ENCODE assay signal across 8 cellular contexts in the genomic region with DNA sequence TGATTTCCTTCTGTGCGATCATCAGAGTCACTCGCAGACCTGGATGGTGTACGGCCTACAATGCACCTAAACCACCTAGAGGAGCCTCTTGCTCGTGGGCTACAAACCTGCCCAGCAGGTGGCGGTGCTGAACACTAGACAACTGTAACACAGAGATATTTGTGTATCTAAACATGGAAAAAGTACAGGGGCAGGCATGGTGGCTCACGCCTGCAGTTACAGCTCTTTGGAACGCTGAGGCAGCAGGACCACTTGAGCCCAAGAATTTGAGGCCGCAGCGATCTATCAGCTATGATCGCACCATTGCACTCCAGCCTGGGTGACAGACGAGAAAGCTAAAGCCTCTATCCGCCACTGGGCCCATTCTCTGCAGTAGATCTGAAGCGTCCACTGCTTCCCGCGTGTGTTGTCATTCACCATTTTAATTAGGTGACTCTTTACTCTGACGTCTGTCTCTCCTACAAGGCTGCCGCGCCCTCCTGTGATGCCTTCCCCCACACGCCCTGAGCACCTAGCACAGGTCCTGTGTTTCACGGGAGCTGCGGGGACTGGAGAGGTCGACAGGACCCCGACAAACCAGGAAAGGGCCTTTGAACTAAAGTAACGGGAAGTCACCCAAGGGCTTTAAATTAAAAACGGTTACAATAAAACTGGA. TPM values are rescaled to one million over a fixed set of nuclear protein-coding genes. Genes with fewer than 3 reads are reported as not detected.
A peak's percentile ranks its signal among the peaks of the same experiment; 100 is the strongest.
DNase-seq lines count a peak whose midpoint lies in the region; ATAC-seq lines count a peak whose summit lies in the region.

No MANE protein-coding gene starts in this region.

- peaks cover 27% of the 10 kb centered on the region for H3K4me1 Mint-ChIP-seq in activated CD4-positive, alpha-beta T cell treated with anti-CD3 and anti-CD28 coated beads, Interleukin-2, amount 10 ng/mL, durations not matched to agents 7 days and 5 days

- peaks cover 34 to 51% of the 10 kb centered on the region in 2 experiments for H3K36me3 ChIP-seq in mesenchymal stem cell (ENCODE audit: control insufficient read depth in 1 of 2, insufficient read depth in 2 of 2, low read depth in 1 of 2, low read length in 2 of 2)

- DNase-seq in NCI-H187 (lab: John Stamatoyannopoulos, UW) (peak; percentile 25 to 30), NCI-H187 treated with DMSO at 0.1 percent for 48 hours (lab: John Stamatoyannopoulos, UW) (no peak), NCI-H2171 (lab: John Stamatoyannopoulos, UW) (peak; percentile 47), ecto neural progenitor cell (ENCODE audit: low spot score) (peak; percentile 65), mesenchymal stem cell (peak; percentile 80)
- peak; percentile 93 for DNase-seq in activated CD4-positive, alpha-beta T cell treated with anti-CD3 and anti-CD28 coated beads, Interleukin-2, amount 10 ng/mL, durations not matched to agents 7 days and 5 days
- DNase-seq in stimulated activated CD8-positive, alpha-beta memory T cell treated with anti-CD3 and anti-CD28 coated beads, Interleukin-15, amount 100 ng/mL, for 48 hours (ENCODE audit: low read depth in 2 of 2) = peak; percentile 66 to 75

- WGBS in mesenchymal stem cell = 11% methylated on average over 25 of the region's 25 CpGs

- H3K4me3 ChIP-seq in mesenchymal stem cell (ENCODE audit: insufficient read depth in 1 of 2, low read depth in 1 of 2, low read length in 2 of 2) = peak overlapping the region; percentile 92 to 95

- H2BK12ac ChIP-seq in mesenchymal stem cell (ENCODE audit: low read length in 2 of 2) = no peak overlapping the region

- no peaks in the 10 kb centered on the region for H3K9me3 ChIP-seq in mesenchymal stem cell (ENCODE audit: control insufficient read depth, low read length)

- H3K4me3 Mint-ChIP-seq in activated CD4-positive, alpha-beta T cell treated with anti-CD3 and anti-CD28 coated beads, Interleukin-2, amount 10 ng/mL, durations not matched to agents 7 days and 5 days = peak overlapping the region; percentile 96

- H2BK15ac ChIP-seq in mesenchymal stem cell (ENCODE audit: low read depth, poor library complexity, severe bottlenecking) = no peak overlapping the region

- peak overlapping the region in 1 of 2 experiments; percentile 91 for H3K18ac ChIP-seq in mesenchymal stem cell (ENCODE audit: low read depth in 1 of 2, low read length in 2 of 2)

- no peaks in the 10 kb centered on the region for H3K9me3 Mint-ChIP-seq in activated CD4-positive, alpha-beta T cell treated with anti-CD3 and anti-CD28 coated beads, Interleukin-2, amount 10 ng/mL, durations not matched to agents 7 days and 5 days

- no peak overlapping the region for H4K91ac ChIP-seq in mesenchymal stem cell (ENCODE audit: low read length)

- H3K27me3 Mint-ChIP-seq in activated CD4-positive, alpha-beta T cell treated with anti-CD3 and anti-CD28 coated beads, Interleukin-2, amount 10 ng/mL, durations not matched to agents 7 days and 5 days = no peaks in the 10 kb centered on the region

- H3K27ac Mint-ChIP-seq in activated CD4-positive, alpha-beta T cell treated with anti-CD3 and anti-CD28 coated beads, Interleukin-2, amount 10 ng/mL, durations not matched to agents 7 days and 5 days = peak overlapping the region; percentile 99

- no peak overlapping the region for H3K27ac ChIP-seq in mesenchymal stem cell (ENCODE audit: low read length, poor library complexity, severe bottlenecking)

- H3K4me1 ChIP-seq in mesenchymal stem cell (ENCODE audit: control insufficient read depth, insufficient read depth, low read depth, low read length) = peaks cover 29% of the 10 kb centered on the region

- H2BK5ac ChIP-seq in mesenchymal stem cell (ENCODE audit: low read depth, low read length, poor library complexity, severe bottlenecking) = no peak overlapping the region

- H2AK5ac ChIP-seq in mesenchymal stem cell (ENCODE audit: low read length, severe bottlenecking) = no peak overlapping the region

- no peak overlapping the region for H3K14ac ChIP-seq in mesenchymal stem cell (ENCODE audit: low read length in 2 of 2)

- CTCF ChIA-PET in activated CD4-positive, alpha-beta T cell treated with anti-CD3 and anti-CD28 coated beads, Interleukin-2, amount 10 ng/mL, durations not matched to agents 7 days and 5 days (lab: Charles Lee) = interaction anchor here (0.7 to 2.1 kb wide), 10 partner anchors 13 to 79 kb away, joined by 3 to 14 read pairs (median 5); a partner anchor contains a TSS

- no peaks in the 10 kb centered on the region for H3K27me3 ChIP-seq in mesenchymal stem cell (ENCODE audit: control insufficient read depth in 1 of 2, insufficient read depth in 1 of 2, low read length in 2 of 2)

- H3K4me2 ChIP-seq in mesenchymal stem cell (ENCODE audit: low read length, poor library complexity, severe bottlenecking) = peak overlapping the region; percentile 80

- no peak overlapping the region for H3K23ac ChIP-seq in mesenchymal stem cell (ENCODE audit: low read length in 2 of 2)

- ATAC-seq in HG02870 (IDR thresholded peaks at IDR 0.05; ENCODE audit: unreplicated experiment) = peak; percentile 37

- H2BK120ac ChIP-seq in mesenchymal stem cell (ENCODE audit: low read depth, low read length) = no peak overlapping the region

- POLR2A ChIA-PET in activated CD4-positive, alpha-beta T cell treated with anti-CD3 and anti-CD28 coated beads, Interleukin-2, amount 10 ng/mL, durations not matched to agents 7 days and 5 days (lab: Charles Lee) = no interaction called here

- H2AFZ ChIP-seq in mesenchymal stem cell (ENCODE audit: low read depth, low read length) = no peak overlapping the region

- peaks cover 19% of the 10 kb centered on the region for H3K79me1 ChIP-seq in mesenchymal stem cell (replicated peaks; ENCODE audit: low read length, poor library complexity, severe bottlenecking)

- no peak overlapping the region for H3K4ac ChIP-seq in mesenchymal stem cell (ENCODE audit: low read depth in 1 of 2, low read length in 2 of 2)

- H4K8ac ChIP-seq in mesenchymal stem cell (ENCODE audit: low read length) = peak overlapping the region; percentile 38

- H3K9ac ChIP-seq in mesenchymal stem cell (ENCODE audit: low read length) = peak overlapping the region; percentile 99

- H3K36me3 Mint-ChIP-seq in activated CD4-positive, alpha-beta T cell treated with anti-CD3 and anti-CD28 coated beads, Interleukin-2, amount 10 ng/mL, durations not matched to agents 7 days and 5 days (ENCODE audit: low read depth) = peaks cover 17% of the 10 kb centered on the region

RNA-seq across cellular contexts. Expression of a gene that starts 0.8 kb away (rescaled TPM):
- 10 to 100 TPM; 52.4 to 54.2 TPM for total RNA-seq in activated CD4-positive, alpha-beta T cell treated with anti-CD3 and anti-CD28 coated beads, Interleukin-2, amount 10 ng/mL, durations not matched to agents 7 days and 5 days
- 36.2 TPM for polyA plus RNA-seq in mesenchymal stem cell (2013, experiment 1 of 2)
- 35.4 TPM for polyA plus RNA-seq in mesenchymal stem cell (2013, experiment 2 of 2)

RNA-seq across cellular contexts. Expression of a gene that starts 0.8 kb away (rescaled TPM):
- total RNA-seq in activated CD4-positive, alpha-beta T cell treated with anti-CD3 and anti-CD28 coated beads, Interleukin-2, amount 10 ng/mL, durations not matched to agents 7 days and 5 days = 10 to 100 TPM; 54.5 to 59.7 TPM
- 17.8 TPM for polyA plus RNA-seq in mesenchymal stem cell (2013, experiment 1 of 2)
- 17.9 TPM for polyA plus RNA-seq in mesenchymal stem cell (2013, experiment 2 of 2)

RNA-seq across cellular contexts. Expression of a gene that starts 28.8 kb away (rescaled TPM):
- not detected for total RNA-seq in activated CD4-positive, alpha-beta T cell treated with anti-CD3 and anti-CD28 coated beads, Interleukin-2, amount 10 ng/mL, durations not matched to agents 7 days and 5 days
- polyA plus RNA-seq in mesenchymal stem cell (2013, experiment 1 of 2) = 0.54 TPM
- 0.47 TPM for polyA plus RNA-seq in mesenchymal stem cell (2013, experiment 2 of 2)

RNA-seq across cellular contexts. Expression of a gene that starts 31.2 kb away (rescaled TPM):
- total RNA-seq in activated CD4-positive, alpha-beta T cell treated with anti-CD3 and anti-CD28 coated beads, Interleukin-2, amount 10 ng/mL, durations not matched to agents 7 days and 5 days = 100 to 1,000 TPM; 123 to 153 TPM
- 0.50 TPM for polyA plus RNA-seq in mesenchymal stem cell (2013, experiment 1 of 2)
- polyA plus RNA-seq in mesenchymal stem cell (2013, experiment 2 of 2) = 0.41 TPM

RNA-seq across cellular contexts. Expression of a gene that starts 39.3 kb away (rescaled TPM):
- total RNA-seq in activated CD4-positive, alpha-beta T cell treated with anti-CD3 and anti-CD28 coated beads, Interleukin-2, amount 10 ng/mL, durations not matched to agents 7 days and 5 days = not detected
- polyA plus RNA-seq in mesenchymal stem cell (2013, experiment 1 of 2) = not detected
- not detected for polyA plus RNA-seq in mesenchymal stem cell (2013, experiment 2 of 2)
